9 cellular contexts compared by ENCODE assay signal in the genomic region with DNA sequence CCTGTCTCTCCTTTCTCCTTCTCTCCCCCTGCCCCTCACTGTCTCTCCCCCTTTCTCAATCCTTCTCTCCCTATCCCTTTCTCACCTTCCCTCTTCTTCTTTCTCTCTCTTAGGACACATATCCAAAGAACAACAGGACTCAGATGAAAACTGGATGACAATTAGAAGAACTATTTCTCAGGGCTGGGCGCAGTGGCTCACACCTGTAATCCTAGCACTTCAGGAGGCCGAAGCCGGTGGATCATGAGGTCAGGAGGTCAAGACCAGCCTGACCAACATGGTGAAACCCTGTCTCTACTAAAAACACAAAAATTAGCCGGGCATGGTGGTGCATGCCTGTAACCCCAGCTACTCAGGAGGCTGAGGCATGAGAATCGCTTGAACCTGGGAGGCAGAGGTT. TPM values are rescaled to one million over a fixed set of nuclear protein-coding genes. Genes with fewer than 3 reads are reported as not detected.
A peak's percentile ranks its signal among the peaks of the same experiment; 100 is the strongest.
DNase-seq lines count a peak whose midpoint lies in the region; ATAC-seq, FAIRE-seq and TF ChIP-seq lines count a peak whose summit lies in the region.
"Not testable (repeated sequence)": the region's sequence is repeated elsewhere in the genome, so short reads cannot be mapped to it uniquely, and the experiment has no call there.
"Had no signal": no experiment of that assay in that cellular context is flagged by ENCODE, and none has a peak within 500 bp of the region (broad histone marks: within the 10 kb centered on the region; RNA-seq: fewer than 3 reads in every experiment).

No MANE protein-coding gene starts in this region.

- H3K14ac ChIP-seq in IMR-90 (replicated peaks; ENCODE audit: low read depth, low read length), result peak overlapping the region; percentile 1; the same call in 1 of the 2 replicates

- peak overlapping the region; percentile 87; the same call in 2 of the 3 replicates for H2BK15ac ChIP-seq in IMR-90 (ENCODE audit: low read depth, low read length)

- H3K9me3 ChIP-seq in Caco-2; IMR-90 (ENCODE audit: control insufficient read depth, insufficient read depth, low read length); Panc1 (ENCODE audit: control insufficient read depth, insufficient read depth, low read depth, low read length); K562 (replicated peaks; ENCODE audit: control insufficient read depth, insufficient read depth, low read depth, low read length); uterus: not testable (repeated sequence)

- not testable (repeated sequence) for H3K27me3 ChIP-seq in Caco-2 (replicated peaks; ENCODE audit: control insufficient read depth, insufficient read depth, low read length); IMR-90 (ENCODE audit: control insufficient read depth, insufficient read depth, low read length); Panc1 (ENCODE audit: control insufficient read depth, insufficient read depth, low read length); uterus
- peaks cover 6 to 37% of the 10 kb centered on the region in 2 experiments; a peak in 4 of 5 replicates for H3K27me3 ChIP-seq in K562 (ENCODE audit: control insufficient read depth in 2 of 2, insufficient read depth in 2 of 2, low read length in 2 of 2)

- H3K4me2 ChIP-seq in IMR-90 (ENCODE audit: low read depth, low read length); K562 (ENCODE audit: insufficient read depth, low read length): not testable (repeated sequence)

- not testable (repeated sequence) for H4K8ac ChIP-seq in IMR-90 (ENCODE audit: low read depth in 2 of 2, low read length in 2 of 2)

- not testable (repeated sequence) for H3K79me1 ChIP-seq in IMR-90 (ENCODE audit: low read depth in 1 of 2, low read length in 2 of 2)

- not testable (repeated sequence) for TF ChIP-seq CTCF in Caco-2 (IDR thresholded peaks at IDR 0.05; ENCODE audit: insufficient read depth in 1 of 2, low read depth in 1 of 2, low read length in 1 of 2, severe bottlenecking in 1 of 2, unreplicated experiment in 1 of 2); IMR-90 (conservative IDR thresholded peaks at IDR 0.05; ENCODE audit: low read depth, low read length); Panc1 (IDR thresholded peaks at IDR 0.05); K562 (IDR thresholded peaks at IDR 0.05 in 2 of 3, conservative IDR thresholded peaks at IDR 0.05 in 1 of 3; ENCODE audit: insufficient read depth in 2 of 3, low read depth in 1 of 3, low read length in 3 of 3); nephron (IDR thresholded peaks at IDR 0.05; ENCODE audit: unreplicated experiment in 3 of 3); uterus (IDR thresholded peaks at IDR 0.05)

- TF ChIP-seq POLR2A in IMR-90 (IDR thresholded peaks at IDR 0.05; ENCODE audit: low read depth, low read length); K562 (conservative IDR thresholded peaks at IDR 0.05); uterus (IDR thresholded peaks at IDR 0.05): not testable (repeated sequence)

- not testable (repeated sequence) for DNase-seq in Caco-2; IMR-90; Panc1 (ENCODE audit: low read depth, low spot score); K562 (ENCODE audit: extremely low read depth in 1 of 4, low spot score in 3 of 4); uterus

- not testable (repeated sequence) for H2AK9ac ChIP-seq in IMR-90 (replicated peaks; ENCODE audit: low read depth, low read length, poor library complexity)

- H3K23ac ChIP-seq in IMR-90 (ENCODE audit: low read depth, low read length), result not testable (repeated sequence)

- H3K4me1 ChIP-seq in Caco-2 (peaks cover 69% of the 10 kb centered on the region), IMR-90 (ENCODE audit: control insufficient read depth, insufficient read depth, low read length) (peaks cover 13% of the 10 kb centered on the region), Panc1 (ENCODE audit: control insufficient read depth, insufficient read depth, low read length) (peaks cover 57% of the 10 kb centered on the region)
- H3K4me1 ChIP-seq in K562 (replicated peaks in 1 of 2; ENCODE audit: control insufficient read depth in 2 of 2, insufficient read depth in 2 of 2, low read length in 2 of 2); uterus: not testable (repeated sequence)

- not testable (repeated sequence) for H2BK5ac ChIP-seq in IMR-90 (ENCODE audit: low read depth, low read length, poor library complexity, severe bottlenecking)

- peak overlapping the region; percentile 9 for H3K4me3 Mint-ChIP-seq in Caco-2 (ENCODE audit: unreplicated experiment)
- H3K4me3 Mint-ChIP-seq in dendritic cell treated with granulocyte-macrophage colony-stimulating factor and Interleukin-4, amounts not matched to agents 40 ng/mL and 50 ng/mL, for 4 days; nephron; stimulated activated memory B cell treated with anti-CD40 and anti-IgM and Interleukin-4, amounts not matched to agents 10 μg/mL and 1 μg/mL and 100 μg/mL, for 72 hours: not testable (repeated sequence)

- 92% methylated on average over 2 of the region's 5 CpGs; no CpG with 5 or more reads in 1 of the 2 experiments for WGBS in IMR-90 (ENCODE audit: extremely low coverage in 2 of 2, insufficient read length in 1 of 2), 2 experiments
- 2% methylated on average over 5 of the region's 5 CpGs for WGBS in K562 (ENCODE audit: insufficient coverage, low coverage, missing lambda C conversion rate)

- not testable (repeated sequence) for H3K9me3 Mint-ChIP-seq in Caco-2 (ENCODE audit: unreplicated experiment); dendritic cell treated with granulocyte-macrophage colony-stimulating factor and Interleukin-4, amounts not matched to agents 40 ng/mL and 50 ng/mL, for 4 days; nephron; stimulated activated memory B cell treated with anti-CD40 and anti-IgM and Interleukin-4, amounts not matched to agents 10 μg/mL and 1 μg/mL and 100 μg/mL, for 72 hours

- H4K5ac ChIP-seq in IMR-90 (ENCODE audit: low read depth, low read length), result not testable (repeated sequence)

- TF ChIP-seq EP300 in K562 (IDR thresholded peaks at IDR 0.05; ENCODE audit: low read length), result not testable (repeated sequence)

- H3K9ac ChIP-seq in IMR-90 (ENCODE audit: low read depth, low read length); K562 (ENCODE audit: insufficient read depth in 1 of 2, low read depth in 2 of 2, low read length in 2 of 2): not testable (repeated sequence)

- not testable (repeated sequence) for FAIRE-seq in K562 (lab: Jason Lieb, UNC)

- not testable (repeated sequence) for H4K20me1 ChIP-seq in IMR-90 (ENCODE audit: insufficient read depth, low read length); K562 (replicated peaks; ENCODE audit: control insufficient read depth, insufficient read depth, low read length)

- intact Hi-C loops in Caco-2 (cut with micrococcal nuclease; ENCODE audit: unreplicated experiment); IMR-90 (cut with micrococcal nuclease); Panc1 (cut with micrococcal nuclease; ENCODE audit: unreplicated experiment); K562 (cut with micrococcal nuclease); dendritic cell treated with granulocyte-macrophage colony-stimulating factor and Interleukin-4, amounts not matched to agents 40 ng/mL and 50 ng/mL, for 4 days (cut with micrococcal nuclease); uterus (cut with DNase I; ENCODE audit: low total_unique reads): not testable (repeated sequence)

- not testable (repeated sequence) for H3K36me3 ChIP-seq in Caco-2 (ENCODE audit: control insufficient read depth, insufficient read depth, low read length); IMR-90 (ENCODE audit: control insufficient read depth, insufficient read depth, low read length); Panc1 (ENCODE audit: control insufficient read depth, insufficient read depth, low read length); K562 (ENCODE audit: control insufficient read depth, insufficient read depth, low read length); uterus

- H2AK5ac ChIP-seq in IMR-90 (ENCODE audit: low read depth, low read length), result peak overlapping the region; percentile 94; the same call in 1 of the 2 replicates

- not testable (repeated sequence) for BruUV-seq in Caco-2 (replicated peaks; lab: Mats Ljungman, UMichigan); IMR-90 (replicated peaks; lab: Mats Ljungman, UMichigan); Panc1 (replicated peaks; lab: Mats Ljungman, UMichigan); K562 (replicated peaks; lab: Mats Ljungman, UMichigan)

- H3K18ac ChIP-seq in IMR-90 (ENCODE audit: low read depth, low read length), result peak overlapping the region; percentile 44; the same call in 1 of the 2 replicates

- peak overlapping the region; percentile 68 for H3K4ac ChIP-seq in IMR-90 (ENCODE audit: low read depth, low read length)

- not testable (repeated sequence) for H3K79me2 ChIP-seq in K562 (ENCODE audit: control insufficient read depth, insufficient read depth, low read length)

- H3K27ac ChIP-seq in IMR-90 (ENCODE audit: insufficient read depth, low read length); K562 (ENCODE audit: extremely low read depth, low read depth, low read length): not testable (repeated sequence)
- H3K27ac ChIP-seq in Panc1 (ENCODE audit: low read length) (peak overlapping the region; percentile 100), uterus (peak overlapping the region; percentile 10 to 76)

- H3K56ac ChIP-seq in IMR-90 (ENCODE audit: extremely low read depth, insufficient read depth, low read length), result not testable (repeated sequence)

- ATAC-seq in IMR-90 (ENCODE audit: low read depth); Panc1; K562; stimulated activated memory B cell treated with anti-CD40 and anti-IgM and Interleukin-4, amounts not matched to agents 10 μg/mL and 1 μg/mL and 100 μg/mL, for 72 hours: not testable (repeated sequence)

- dilution Hi-C loops in IMR-90 (cut with HindIII; ENCODE audit: low sequenced_read_pairs, unreplicated experiment), result not testable (repeated sequence)

- peak overlapping the region; percentile 71 for H4K91ac ChIP-seq in IMR-90 (ENCODE audit: insufficient read depth, low read depth, low read length)

- H3K9me1 ChIP-seq in IMR-90 (ENCODE audit: insufficient read depth, low read length); K562 (ENCODE audit: control insufficient read depth, insufficient read depth, low read length): not testable (repeated sequence)

- H3K36me3 Mint-ChIP-seq in Caco-2 (ENCODE audit: insufficient read depth, unreplicated experiment), result peaks cover 21% of the 10 kb centered on the region
- H3K36me3 Mint-ChIP-seq in dendritic cell treated with granulocyte-macrophage colony-stimulating factor and Interleukin-4, amounts not matched to agents 40 ng/mL and 50 ng/mL, for 4 days (ENCODE audit: low read depth); nephron (ENCODE audit: low read depth); stimulated activated memory B cell treated with anti-CD40 and anti-IgM and Interleukin-4, amounts not matched to agents 10 μg/mL and 1 μg/mL and 100 μg/mL, for 72 hours: not testable (repeated sequence)

- peaks cover 48% of the 10 kb centered on the region for H3K4me1 Mint-ChIP-seq in Caco-2 (ENCODE audit: low read depth, unreplicated experiment)
- peaks cover 43% of the 10 kb centered on the region for H3K4me1 Mint-ChIP-seq in dendritic cell treated with granulocyte-macrophage colony-stimulating factor and Interleukin-4, amounts not matched to agents 40 ng/mL and 50 ng/mL, for 4 days (ENCODE audit: low read depth)
- H3K4me1 Mint-ChIP-seq in nephron, result peaks cover 28% of the 10 kb centered on the region
- peaks cover 31% of the 10 kb centered on the region for H3K4me1 Mint-ChIP-seq in stimulated activated memory B cell treated with anti-CD40 and anti-IgM and Interleukin-4, amounts not matched to agents 10 μg/mL and 1 μg/mL and 100 μg/mL, for 72 hours

- not testable (repeated sequence) for H3K27me3 Mint-ChIP-seq in Caco-2 (ENCODE audit: insufficient read depth, unreplicated experiment); dendritic cell treated with granulocyte-macrophage colony-stimulating factor and Interleukin-4, amounts not matched to agents 40 ng/mL and 50 ng/mL, for 4 days; nephron (ENCODE audit: low read depth); stimulated activated memory B cell treated with anti-CD40 and anti-IgM and Interleukin-4, amounts not matched to agents 10 μg/mL and 1 μg/mL and 100 μg/mL, for 72 hours

- not testable (repeated sequence) for TF ChIP-seq RAD21 in IMR-90 (IDR thresholded peaks at IDR 0.05; ENCODE audit: low read length); K562 (CRISPR knock-in tag; conservative IDR thresholded peaks at IDR 0.05 in 1 of 2, IDR thresholded peaks at IDR 0.05 in 1 of 2)

- CTCF ChIA-PET in Caco-2 (lab: Charles Lee), result interaction anchor here (0.7 kb wide), 1 partner anchor 14 kb away, joined by 4 read pairs; no protein-coding TSS in a partner anchor
- CTCF ChIA-PET in IMR-90 (lab: Yijun Ruan, JAX), result interaction anchor here (0.5 to 1.0 kb wide), 3 partner anchors 11 to 533 kb away, joined by 3 to 5 read pairs (median 5); no protein-coding TSS in a partner anchor
- CTCF ChIA-PET in Panc1 (lab: Charles Lee), result interaction anchor here (0.7 kb wide), 4 partner anchors 11 to 56 kb away, joined by 3 to 7 read pairs (median 4); no protein-coding TSS in a partner anchor
- CTCF ChIA-PET in K562 (lab: Yijun Ruan, JAX; ENCODE audit: low intra/inter-chr PET ratio), result not testable (repeated sequence)

- H3K27ac Mint-ChIP-seq in Caco-2 (ENCODE audit: unreplicated experiment), result peak overlapping the region; percentile 86
- peak overlapping the region; percentile 2 for H3K27ac Mint-ChIP-seq in dendritic cell treated with granulocyte-macrophage colony-stimulating factor and Interleukin-4, amounts not matched to agents 40 ng/mL and 50 ng/mL, for 4 days
- H3K27ac Mint-ChIP-seq in nephron, result peak overlapping the region in 2 of 3 experiments; percentile 31 to 47
- peak overlapping the region; percentile 30 for H3K27ac Mint-ChIP-seq in stimulated activated memory B cell treated with anti-CD40 and anti-IgM and Interleukin-4, amounts not matched to agents 10 μg/mL and 1 μg/mL and 100 μg/mL, for 72 hours

- peak overlapping the region; percentile 91 for H2BK20ac ChIP-seq in IMR-90 (ENCODE audit: low read depth, low read length)

- H3K4me3 ChIP-seq in Caco-2 (ENCODE audit: low read depth, low read length); IMR-90 (ENCODE audit: insufficient read depth, low read depth, low read length); Panc1 (ENCODE audit: low read depth in 2 of 2, low read length in 2 of 2); K562; uterus: not testable (repeated sequence)

- POLR2A ChIA-PET in Caco-2 (lab: Charles Lee), result interaction anchor here (2.5 kb wide), 1 partner anchor 8 kb away, joined by 33 read pairs; the partner anchor contains the start of gene TNS3
- POLR2A ChIA-PET in IMR-90 (lab: Charles Lee; ENCODE audit: unreplicated experiment), result interaction anchor here (0.6 kb wide), 1 partner anchor 202 kb away, joined by 3 read pairs; no protein-coding TSS in a partner anchor
- POLR2A ChIA-PET in Panc1 (lab: Charles Lee), result interaction anchor here (0.6 to 0.7 kb wide), 2 partner anchors 77 to 169 kb away, joined by 3 to 7 read pairs; no protein-coding TSS in a partner anchor
- POLR2A ChIA-PET in K562 (lab: Yijun Ruan, JAX), result interaction anchor here (0.6 kb wide), 1 partner anchor 221 kb away, joined by 3 read pairs; no protein-coding TSS in a partner anchor

- peak overlapping the region; percentile 96 for H2BK120ac ChIP-seq in IMR-90 (ENCODE audit: low read depth, low read length)

- in situ Hi-C loops in IMR-90 (cut with MboI; ENCODE audit: low sequenced_read_pairs); Panc1 (cut with HindIII; ENCODE audit: low pct_unique_long_range_greater_than_20kb, low sequenced_read_pairs); K562 (cut with MboI): not testable (repeated sequence)

- H2AFZ ChIP-seq in IMR-90 (replicated peaks; ENCODE audit: low read length, poor library complexity); K562 (ENCODE audit: low read depth, low read length): not testable (repeated sequence)

RNA-seq across cellular contexts. Expression of gene TNS3, which starts 8.3 kb away (rescaled TPM):
- 252 and 263 TPM in 2 replicates for total RNA-seq in Caco-2 (2022)
- 58.9 and 64.3 TPM in 2 replicates for total RNA-seq in IMR-90 (2012; rRNA removed)
- polyA plus RNA-seq in IMR-90 (2012; rRNA removed), result 75.6 and 79.2 TPM in 2 replicates
- polyA plus RNA-seq in IMR-90 (2012; cell fraction: cytosol; rRNA removed), result 45.5 and 62.9 TPM in 2 replicates
- polyA plus RNA-seq in IMR-90 (2012; cell fraction: nucleus; rRNA removed; ENCODE audit: low replicate concordance), result 103 and 160 TPM in 2 replicates
- total RNA-seq in Panc1 (2021; ENCODE audit: unreplicated experiment), result 533 TPM
- 322 TPM for polyA plus RNA-seq in Panc1 (2012; ENCODE audit: insufficient read length)
- total RNA-seq in K562 (2011; cell fraction: chromatin; rRNA removed; ENCODE audit: low replicate concordance), result not detected in 2 replicates
- total RNA-seq in K562 (2011; cell fraction: nucleolus; rRNA removed), result under 0.01 TPM in 1 of 2 replicates, not detected in the other
- not detected in 2 replicates for total RNA-seq in K562 (2011; cell fraction: nucleoplasm; rRNA removed)
- not detected in 2 replicates for total RNA-seq in K562 (2014; rRNA removed)
- not detected in 2 replicates for total RNA-seq in K562 (2014; rRNA removed; fragmentation: Illumina TruSeq; extraction: Trizol)
- 0.04 TPM in 1 of 2 replicates, not detected in the other for total RNA-seq in K562 (2015; rRNA removed; fragmentation: Illumina TruSeq; extraction: Trizol)
- 0.20 and 0.47 TPM in 2 replicates for total RNA-seq in K562 (2021)
- not detected in 2 replicates for polyA plus RNA-seq in K562 (2011; rRNA removed)
- polyA plus RNA-seq in K562 (2011; cell fraction: cytosol; rRNA removed), result not detected in 2 replicates
- 0.04 TPM in 1 of 2 replicates, not detected in the other for polyA plus RNA-seq in K562 (2011; cell fraction: nucleus; rRNA removed)
- polyA plus RNA-seq in K562 (2012), result 0.03 and 0.36 TPM in 2 replicates
- not detected in 2 replicates for polyA plus RNA-seq in K562 (2014; fragmentation: Illumina TruSeq; extraction: Trizol)
- not detected for polyA plus RNA-seq in K562 (2014; fragmentation: Nextera tagmentation; extraction: Ambion mirVana)
- polyA plus RNA-seq in K562 (2014; rRNA removed), result not detected in 2 replicates
- polyA minus RNA-seq in K562 (2011; rRNA and poly(A)+ RNA removed), result 0.18 TPM in 1 of 2 replicates, not detected in the other
- polyA minus RNA-seq in K562 (2011; cell fraction: cytosol; rRNA and poly(A)+ RNA removed), result 0.27 TPM in 1 of 2 replicates, not detected in the other
- polyA minus RNA-seq in K562 (2011; cell fraction: nucleus; rRNA and poly(A)+ RNA removed), result under 0.01 and 0.22 TPM in 2 replicates
- 100 to 1,000 TPM in 1 of 4 donors, 10 to 100 TPM in 3; 27.2 to 110 (median 47.5) TPM for total RNA-seq in uterus
- polyA plus RNA-seq: CD4-positive, CD25-positive, alpha-beta regulatory T cell had no signal

Comparison
In these comparisons a context has a peak if more than half of its experiments do, and no peak if none do; other contexts are left out.
1. H3K27ac Mint-ChIP-seq: peak in every context shown above with its lines; median percentile 86 in Caco-2; 39 in nephron; 30 in stimulated activated memory B cell treated with anti-CD40 and anti-IgM and Interleukin-4, amounts not matched to agents 10 μg/mL and 1 μg/mL and 100 μg/mL, for 72 hours; 2 in dendritic cell treated with granulocyte-macrophage colony-stimulating factor and Interleukin-4, amounts not matched to agents 40 ng/mL and 50 ng/mL, for 4 days.
2. RNA of gene TNS3, which starts 8.3 kb away (total RNA-seq): 533 TPM in Panc1 (single experiment), 252 to 263 TPM in Caco-2, 58.9 to 64.3 TPM in IMR-90 and 27.2 to 110 TPM in uterus; under 0.01 to 0.47 TPM in K562; every median in the first group is over 10 times any median in the second.